ENCODE assay signal across 29 cellular contexts in genomic region chr14:41146391-41146790, GRCh38.
"Had no signal": no experiment of that assay in that cellular context is flagged by ENCODE, and none has a peak within 500 bp of the region (broad histone marks: within the 10 kb centered on the region; RNA-seq: fewer than 3 reads in every experiment).

No MANE protein-coding gene starts in this region.

- H3K36me3 ChIP-seq: brain microvascular endothelial cell, cardiac muscle cell had no signal

- H3K27me3 ChIP-seq: brain microvascular endothelial cell, cardiac muscle cell had no signal

- DNase-seq: activated CD4-positive, alpha-beta memory T cell treated with anti-CD3 and anti-CD28 coated beads, Interleukin-2, amount 10 ng/mL, durations not matched to agents 7 days and 5 days; activated CD4-positive, alpha-beta T cell treated with anti-CD3 and anti-CD28 coated beads for 36 hours; activated CD4-positive, alpha-beta T cell treated with anti-CD3 and anti-CD28 coated beads, Interleukin-2, amount 50 U/mL, for 1 hour; activated gamma-delta T cell; activated naive CD4-positive, alpha-beta T cell treated with anti-CD3 and anti-CD28 coated beads for 36 hours; activated naive CD8-positive, alpha-beta T cell treated with anti-CD3 and anti-CD28 coated beads for 36 hours; activated T-cell treated with anti-CD3 and anti-CD28 coated beads for 4 hours; activated T-cell treated with anti-CD3 and anti-CD28 coated beads, Interleukin-2, amount 50 U/mL, for 48 hours; brain microvascular endothelial cell; NCI-H1092; NCI-H1417 treated with DMSO at 0.1 percent for 48 hours; NCI-H1694; NCI-H2029; NCI-H2107; NCI-H2171 treated with DMSO at 0.1 percent for 48 hours; NCI-H226; NCI-H510A treated with DMSO at 0.1 percent for 48 hours; NCI-H69; NK-92 treated with Interleukin-12 subunit alpha and Interleukin-12 subunit beta, amount 100 ng/mL, for 24 hours; OCI-M1; RPMI8226; T-cell; T-helper 2 cell; T1000 had no signal

- H3K27ac ChIP-seq: brain microvascular endothelial cell, cardiac muscle cell, SK-N-MC had no signal

- H3K27ac Mint-ChIP-seq: activated CD4-positive, alpha-beta memory T cell treated with anti-CD3 and anti-CD28 coated beads, Interleukin-2, amount 10 ng/mL, durations not matched to agents 7 days and 5 days; activated CD4-positive, alpha-beta T cell treated with anti-CD3 and anti-CD28 coated beads for 36 hours; activated naive CD4-positive, alpha-beta T cell treated with anti-CD3 and anti-CD28 coated beads for 36 hours; activated naive CD8-positive, alpha-beta T cell treated with anti-CD3 and anti-CD28 coated beads for 36 hours; activated T-helper 17 cell treated with anti-CD3 and anti-CD28 coated beads, Interleukin-2, amount 50 U/mL, for 72 hours; T-cell had no signal

- ATAC-seq: activated CD4-positive, alpha-beta T cell treated with anti-CD3 and anti-CD28 coated beads for 36 hours; activated T-helper 17 cell treated with anti-CD3 and anti-CD28 coated beads, Interleukin-2, amount 50 U/mL, for 72 hours; Panc1; Right ventricle myocardium inferior; T-cell had no signal

- H3K4me3 Mint-ChIP-seq: activated CD4-positive, alpha-beta memory T cell treated with anti-CD3 and anti-CD28 coated beads, Interleukin-2, amount 10 ng/mL, durations not matched to agents 7 days and 5 days; activated CD4-positive, alpha-beta T cell treated with anti-CD3 and anti-CD28 coated beads for 36 hours; activated naive CD4-positive, alpha-beta T cell treated with anti-CD3 and anti-CD28 coated beads for 36 hours; activated naive CD8-positive, alpha-beta T cell treated with anti-CD3 and anti-CD28 coated beads for 36 hours; activated T-helper 17 cell treated with anti-CD3 and anti-CD28 coated beads, Interleukin-2, amount 50 U/mL, for 72 hours; T-cell had no signal

- H3K4me1 Mint-ChIP-seq: activated CD4-positive, alpha-beta memory T cell treated with anti-CD3 and anti-CD28 coated beads, Interleukin-2, amount 10 ng/mL, durations not matched to agents 7 days and 5 days; activated CD4-positive, alpha-beta T cell treated with anti-CD3 and anti-CD28 coated beads for 36 hours; activated naive CD8-positive, alpha-beta T cell treated with anti-CD3 and anti-CD28 coated beads for 36 hours; activated T-helper 17 cell treated with anti-CD3 and anti-CD28 coated beads, Interleukin-2, amount 50 U/mL, for 72 hours; T-cell had no signal

- H3K27me3 Mint-ChIP-seq: activated CD4-positive, alpha-beta memory T cell treated with anti-CD3 and anti-CD28 coated beads, Interleukin-2, amount 10 ng/mL, durations not matched to agents 7 days and 5 days; activated CD4-positive, alpha-beta T cell treated with anti-CD3 and anti-CD28 coated beads for 36 hours; activated naive CD8-positive, alpha-beta T cell treated with anti-CD3 and anti-CD28 coated beads for 36 hours; activated T-helper 17 cell treated with anti-CD3 and anti-CD28 coated beads, Interleukin-2, amount 50 U/mL, for 72 hours; T-cell had no signal

- H3K4me3 ChIP-seq: cardiac muscle cell, SK-N-MC had no signal

- H3K9me3 Mint-ChIP-seq: activated CD4-positive, alpha-beta memory T cell treated with anti-CD3 and anti-CD28 coated beads, Interleukin-2, amount 10 ng/mL, durations not matched to agents 7 days and 5 days; activated naive CD4-positive, alpha-beta T cell treated with anti-CD3 and anti-CD28 coated beads for 36 hours; activated naive CD8-positive, alpha-beta T cell treated with anti-CD3 and anti-CD28 coated beads for 36 hours; activated T-helper 17 cell treated with anti-CD3 and anti-CD28 coated beads, Interleukin-2, amount 50 U/mL, for 72 hours; T-cell had no signal

- H3K36me3 Mint-ChIP-seq: activated naive CD8-positive, alpha-beta T cell treated with anti-CD3 and anti-CD28 coated beads for 36 hours; T-cell had no signal
